Comparison of ENCODE assay signal across 8 cellular contexts in genomic region chr5:160508780-160509361, GRCh38.
DNase-seq lines count a peak whose midpoint lies in the region; ATAC-seq and TF ChIP-seq lines count a peak whose summit lies in the region.

No MANE protein-coding gene starts in this region.

- H4K20me1 ChIP-seq in KMS-11 (ENCODE audit: insufficient read depth): no peaks in the 10 kb centered on the region

- no peaks in the 10 kb centered on the region for H3K9me3 ChIP-seq in uterus

- H3K4me2 ChIP-seq in KMS-11: peak overlapping the region; percentile 7; the same call in 1 of the 2 replicates

- DNase-seq in GF-D8 (lab: John Stamatoyannopoulos, UW): peak; percentile 51
- peak; percentile 80 for DNase-seq in RKO (ENCODE audit: low spot score)
- peak; percentile 97 for DNase-seq in fibroblast of the aortic adventitia (ENCODE audit: low read depth)
- DNase-seq in nucleus accumbens (lab: John Stamatoyannopoulos, UW): peak in 45 of 56 donors; percentile 4 to 77 (median 35)
- peak; percentile 33 to 42 for DNase-seq in uterus

- H3K36me3 Mint-ChIP-seq in activated T-helper 17 cell treated with anti-CD3 and anti-CD28 coated beads, Interleukin-2, amount 50 U/mL, for 72 hours (ENCODE audit: low read depth): peaks cover 4% of the 10 kb centered on the region

- H3K27me3 ChIP-seq in KMS-11 (ENCODE audit: insufficient read depth, low read depth) (no peaks in the 10 kb centered on the region), uterus (no peaks in the 10 kb centered on the region)

- peak overlapping the region; percentile 65 for H3K27ac Mint-ChIP-seq in activated T-helper 17 cell treated with anti-CD3 and anti-CD28 coated beads, Interleukin-2, amount 50 U/mL, for 72 hours

- H2AFZ ChIP-seq in KMS-11 (ENCODE audit: low read depth): 0 out of 2 replicates have a peak overlapping the region, but pooled peaks have one; percentile 3

- TF ChIP-seq POLR2A in uterus (IDR thresholded peaks at IDR 0.05): no peak

- H3K4me1 ChIP-seq in KMS-11 (ENCODE audit: low read depth, poor library complexity, severe bottlenecking) (peaks cover 7% of the 10 kb centered on the region), uterus (no peaks in the 10 kb centered on the region)

- ATAC-seq in GM21825 (IDR thresholded peaks at IDR 0.05; ENCODE audit: unreplicated experiment): peak; percentile 81
- ATAC-seq in activated T-helper 17 cell treated with anti-CD3 and anti-CD28 coated beads, Interleukin-2, amount 50 U/mL, for 72 hours (replicated peaks): peak; percentile 62

- no peak overlapping the region for H3K4me3 ChIP-seq in KMS-11 (IDR thresholded peaks at IDR 0.05; ENCODE audit: insufficient read depth, low read depth, low read length)
- no peak overlapping the region for H3K4me3 ChIP-seq in fibroblast of the aortic adventitia (ENCODE audit: low read depth, low read length)
- no peak overlapping the region for H3K4me3 ChIP-seq in uterus

- no peaks in the 10 kb centered on the region for H3K9me3 Mint-ChIP-seq in activated T-helper 17 cell treated with anti-CD3 and anti-CD28 coated beads, Interleukin-2, amount 50 U/mL, for 72 hours

- H3K9ac ChIP-seq in KMS-11: no peak overlapping the region

- peaks cover 5% of the 10 kb centered on the region for H3K27me3 Mint-ChIP-seq in activated T-helper 17 cell treated with anti-CD3 and anti-CD28 coated beads, Interleukin-2, amount 50 U/mL, for 72 hours

- intact Hi-C loops in uterus (cut with DNase I; ENCODE audit: low total_unique reads): no loop called here

- H3K27ac ChIP-seq in KMS-11 (no peak overlapping the region), uterus (no peak overlapping the region)

- no peaks in the 10 kb centered on the region for H3K79me2 ChIP-seq in KMS-11 (ENCODE audit: insufficient read depth, low read depth)

- TF ChIP-seq CTCF in KMS-11 (conservative IDR thresholded peaks at IDR 0.05; ENCODE audit: low read depth, low read length) (peak; percentile 85), fibroblast of the aortic adventitia (IDR thresholded peaks at IDR 0.05; ENCODE audit: insufficient read depth, low read length) (peak; percentile 75), uterus (IDR thresholded peaks at IDR 0.05) (peak; percentile 70 to 89 (median 80))

- H3K36me3 ChIP-seq in KMS-11 (ENCODE audit: insufficient read depth): no peaks in the 10 kb centered on the region
- H3K36me3 ChIP-seq in uterus: no peaks in the 10 kb centered on the region

- H3K4me1 Mint-ChIP-seq in activated T-helper 17 cell treated with anti-CD3 and anti-CD28 coated beads, Interleukin-2, amount 50 U/mL, for 72 hours: peaks cover 20% of the 10 kb centered on the region

- peak overlapping the region; percentile 43 for H3K4me3 Mint-ChIP-seq in activated T-helper 17 cell treated with anti-CD3 and anti-CD28 coated beads, Interleukin-2, amount 50 U/mL, for 72 hours

Comparison
In these comparisons a context has a peak if more than half of its experiments do, and no peak if none do; other contexts are left out.
1. DNase-seq: peak in every context shown above with its lines; median percentile 97 in fibroblast of the aortic adventitia; 80 in RKO; 51 in GF-D8; 38 in uterus; 35 in nucleus accumbens.